Comparison of ENCODE assay signal across 28 cellular contexts in the genomic region with DNA sequence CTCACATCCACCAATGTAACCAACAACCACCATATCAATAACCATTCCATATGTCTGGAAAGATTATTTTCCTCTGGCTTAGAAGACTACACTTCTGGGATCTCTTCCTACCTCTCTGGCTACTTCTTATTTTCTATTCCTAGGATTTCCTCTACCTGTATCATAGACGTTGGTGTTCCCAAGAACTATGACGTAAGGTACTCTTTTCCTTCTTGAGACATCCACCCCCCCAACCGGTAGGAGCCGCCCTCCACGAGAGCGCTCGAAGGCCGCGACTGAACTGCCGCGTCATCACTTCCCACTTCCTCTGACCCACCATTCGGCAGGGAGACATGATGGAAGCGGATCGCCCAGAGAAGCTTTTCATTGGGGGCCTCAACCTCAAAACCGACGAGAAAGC. TPM values are rescaled to one million over a fixed set of nuclear protein-coding genes. Genes with fewer than 3 reads are reported as not detected.
A peak's percentile ranks its signal among the peaks of the same experiment; 100 is the strongest.
DNase-seq lines count a peak whose midpoint lies in the region; ATAC-seq, FAIRE-seq and TF ChIP-seq lines count a peak whose summit lies in the region.
"Had no signal": no experiment of that assay in that cellular context is flagged by ENCODE, and none has a peak within 500 bp of the region (broad histone marks: within the 10 kb centered on the region; RNA-seq: fewer than 3 reads in every experiment).

TSS of gene RBMXL3 (plus strand) at position 301 of the 400 bp plus-strand sequence. CDS start at position 333, 32 bp downstream.

- WGBS in A549 (ENCODE audit: missing lambda C conversion rate) = 87% methylated on average over 16 of the region's 16 CpGs
- whole genome bisulfite sequencing in IMR-90 (ENCODE audit: extremely low coverage in 2 of 2, insufficient read length in 1 of 2), 2 experiments = 95% methylated on average over 16 of the region's 16 CpGs; no CpG with 5 or more reads in 1 of the 2 experiments
- WGBS in K562 (ENCODE audit: insufficient coverage, low coverage, missing lambda C conversion rate) = 24% methylated on average over 13 of the region's 16 CpGs
- 93 to 99% methylated on average over 15 to 16 of the region's 16 CpGs for WGBS in tibial nerve, 2 donors

- BruUV-seq in IMR-90 (replicated peaks; lab: Mats Ljungman, UMichigan) (no TSS peak), K562 (replicated peaks; lab: Mats Ljungman, UMichigan) (no TSS peak)

- POLR2A ChIA-PET in A549 (lab: Yijun Ruan, JAX) = no interaction called here
- POLR2A ChIA-PET in IMR-90 (lab: Charles Lee; ENCODE audit: unreplicated experiment) = no interaction called here
- POLR2A ChIA-PET in K562 (lab: Yijun Ruan, JAX) = no interaction called here

- no peak within 1 kb of the TSS for H2BK5ac ChIP-seq in IMR-90 (ENCODE audit: low read depth, low read length, poor library complexity, severe bottlenecking)

- peak within 1 kb of the TSS; percentile 7 for H3K27ac Mint-ChIP-seq in progenitor cell of endocrine pancreas
- H3K27ac Mint-ChIP-seq: CD14-positive monocyte; CD4-positive, alpha-beta memory T cell; CD4-positive, CD25-positive, alpha-beta regulatory T cell; CD8-positive, alpha-beta memory T cell had no signal

- no peak for TF ChIP-seq RAD21 in A549 (conservative IDR thresholded peaks at IDR 0.05 in 1 of 2, IDR thresholded peaks at IDR 0.05 in 1 of 2)
- TF ChIP-seq RAD21 in IMR-90 (IDR thresholded peaks at IDR 0.05; ENCODE audit: low read length) = no peak
- no peak for TF ChIP-seq RAD21 in K562 (CRISPR knock-in tag; conservative IDR thresholded peaks at IDR 0.05 in 1 of 2, IDR thresholded peaks at IDR 0.05 in 1 of 2)

- H3K27ac ChIP-seq in A549 = no peak within 1 kb of the TSS
- H3K27ac ChIP-seq in IMR-90 (ENCODE audit: insufficient read depth, low read length) = no peak within 1 kb of the TSS
- no peak within 1 kb of the TSS for H3K27ac ChIP-seq in K562 (ENCODE audit: extremely low read depth, low read depth, low read length)
- H3K27ac ChIP-seq in tibial nerve = no peak within 1 kb of the TSS
- H3K27ac ChIP-seq in breast epithelium = no peak within 1 kb of the TSS
- H3K27ac ChIP-seq: 22Rv1, BLaER1 had no signal

- H3K4me2 ChIP-seq in A549 = no peak within 1 kb of the TSS
- no peak within 1 kb of the TSS for H3K4me2 ChIP-seq in IMR-90 (ENCODE audit: low read depth, low read length)
- H3K4me2 ChIP-seq in K562 (ENCODE audit: insufficient read depth, low read length) = no peak within 1 kb of the TSS
- H3K4me2 ChIP-seq: BLaER1 had no signal

- no peaks in the 10 kb centered on the region for H3K79me2 ChIP-seq in K562 (ENCODE audit: control insufficient read depth, insufficient read depth, low read length)

- TF ChIP-seq EP300 in A549 (IDR thresholded peaks at IDR 0.05) (no peak), K562 (IDR thresholded peaks at IDR 0.05; ENCODE audit: low read length) (no peak), tibial nerve (IDR thresholded peaks at IDR 0.05) (no peak)

- peaks cover 15% of the 10 kb centered on the region for H3K9me3 Mint-ChIP-seq in progenitor cell of endocrine pancreas (ENCODE audit: low read depth)

- FAIRE-seq in A549 (lab: Jason Lieb, UNC) (no peak), K562 (lab: Jason Lieb, UNC) (no peak)
- FAIRE-seq: G401.6, GM12891, GM19239 had no signal

- TF ChIP-seq CTCF in A549 (IDR thresholded peaks at IDR 0.05) (no peak), IMR-90 (conservative IDR thresholded peaks at IDR 0.05; ENCODE audit: low read depth, low read length) (no peak), K562 (IDR thresholded peaks at IDR 0.05 in 2 of 3, conservative IDR thresholded peaks at IDR 0.05 in 1 of 3; ENCODE audit: insufficient read depth in 2 of 3, low read depth in 1 of 3, low read length in 3 of 3) (no peak), progenitor cell of endocrine pancreas (IDR thresholded peaks at IDR 0.05; ENCODE audit: unreplicated experiment) (no peak), tibial nerve (IDR thresholded peaks at IDR 0.05) (no peak), breast epithelium (IDR thresholded peaks at IDR 0.05) (no peak)

- no peak within 1 kb of the TSS for H4K91ac ChIP-seq in IMR-90 (ENCODE audit: insufficient read depth, low read depth, low read length)

- peak within 1 kb of the TSS; percentile 13 for H2AK9ac ChIP-seq in IMR-90 (replicated peaks; ENCODE audit: low read depth, low read length, poor library complexity)

- no peak within 1 kb of the TSS for H2BK120ac ChIP-seq in IMR-90 (ENCODE audit: low read depth, low read length)

- no peak within 1 kb of the TSS for H2BK20ac ChIP-seq in IMR-90 (ENCODE audit: low read depth, low read length)

- no peak within 1 kb of the TSS for H4K5ac ChIP-seq in IMR-90 (ENCODE audit: low read depth, low read length)

- H3K4me1 Mint-ChIP-seq in progenitor cell of endocrine pancreas (ENCODE audit: low read depth) = peaks cover 5% of the 10 kb centered on the region
- H3K4me1 Mint-ChIP-seq: CD14-positive monocyte; CD4-positive, alpha-beta memory T cell; CD8-positive, alpha-beta memory T cell had no signal

- TF ChIP-seq POLR2A in A549 (IDR thresholded peaks at IDR 0.05; ENCODE audit: low read length) = no peak
- no peak for TF ChIP-seq POLR2A in IMR-90 (IDR thresholded peaks at IDR 0.05; ENCODE audit: low read depth, low read length)
- no peak for TF ChIP-seq POLR2A in K562 (conservative IDR thresholded peaks at IDR 0.05)
- no peak for TF ChIP-seq POLR2A in tibial nerve (IDR thresholded peaks at IDR 0.05)
- no peak for TF ChIP-seq POLR2A in breast epithelium (IDR thresholded peaks at IDR 0.05)

- H2BK15ac ChIP-seq in IMR-90 (ENCODE audit: low read depth, low read length) = no peak within 1 kb of the TSS

- in situ Hi-C loops in IMR-90 (cut with MboI; ENCODE audit: low sequenced_read_pairs) = no loop called here
- in situ Hi-C loops in K562 (cut with MboI) = no loop called here

- no peak within 1 kb of the TSS for H3K9ac ChIP-seq in IMR-90 (ENCODE audit: low read depth, low read length)
- no peak within 1 kb of the TSS for H3K9ac ChIP-seq in K562 (ENCODE audit: insufficient read depth in 1 of 2, low read depth in 2 of 2, low read length in 2 of 2)
- H3K9ac ChIP-seq: BLaER1 had no signal

- no peak within 1 kb of the TSS for H3K23ac ChIP-seq in IMR-90 (ENCODE audit: low read depth, low read length)

- H3K79me1 ChIP-seq in IMR-90 (ENCODE audit: low read depth in 1 of 2, low read length in 2 of 2) = peaks cover 3 to 4% of the 10 kb centered on the region in 2 experiments; a peak in 3 of 4 replicates

- intact Hi-C loops in IMR-90 (cut with micrococcal nuclease) (no loop called here), K562 (cut with micrococcal nuclease) (no loop called here), left colon (cut with DNase I, micrococcal nuclease) (no loop called here), breast epithelium (cut with DNase I; ENCODE audit: low total_unique reads) (no loop called here)

- H2AFZ ChIP-seq in IMR-90 (replicated peaks; ENCODE audit: low read length, poor library complexity) (no peak within 1 kb of the TSS), K562 (ENCODE audit: low read depth, low read length) (no peak within 1 kb of the TSS)

- CTCF ChIA-PET in A549 (lab: Yijun Ruan, JAX) = no interaction called here
- CTCF ChIA-PET in IMR-90 (lab: Yijun Ruan, JAX) = no interaction called here
- CTCF ChIA-PET in K562 (lab: Yijun Ruan, JAX; ENCODE audit: low intra/inter-chr PET ratio) = no interaction called here

- ATAC-seq in A549 (no peak), IMR-90 (ENCODE audit: low read depth) (no peak), K562 (no peak), left colon (no peak)

- H3K4ac ChIP-seq in IMR-90 (ENCODE audit: low read depth, low read length) = no peak within 1 kb of the TSS

- H3K14ac ChIP-seq in IMR-90 (replicated peaks; ENCODE audit: low read depth, low read length) = no peak within 1 kb of the TSS

- dilution Hi-C loops in IMR-90 (cut with HindIII; ENCODE audit: low sequenced_read_pairs, unreplicated experiment) = no loop called here

- H3K9me1 ChIP-seq in IMR-90 (ENCODE audit: insufficient read depth, low read length) = no peaks in the 10 kb centered on the region
- H3K9me1 ChIP-seq in K562 (ENCODE audit: control insufficient read depth, insufficient read depth, low read length) = no peaks in the 10 kb centered on the region

- no peak for DNase-seq in A549 (ENCODE audit: low read depth in 1 of 2, low spot score in 1 of 2)
- no peak for DNase-seq in IMR-90
- DNase-seq in K562 (ENCODE audit: extremely low read depth in 1 of 4, low spot score in 3 of 4) = peak in 1 of 4 experiments; percentile 4
- DNase-seq in progenitor cell of endocrine pancreas (ENCODE audit: low spot score, unreplicated experiment) = no peak
- DNase-seq in NCI-H774 (lab: John Stamatoyannopoulos, UW) = no peak
- no peak for DNase-seq in left colon
- DNase-seq in tibial nerve (ENCODE audit: low spot score in 2 of 2) = no peak
- no peak for DNase-seq in breast epithelium (ENCODE audit: low spot score in 2 of 2)
- DNase-seq: ACHN; BE2C; C1 segment of cervical spinal cord; CD4-positive, alpha-beta memory T cell; CD4-positive, CD25-positive, alpha-beta regulatory T cell; CD8-positive, alpha-beta memory T cell; COR-L47; DMS 273 treated with DMSO at 0.1 percent for 48 hours; DMS153; DMS79 treated with DMSO at 0.1 percent for 48 hours; GF-D8 had no signal

- H3K36me3 Mint-ChIP-seq in progenitor cell of endocrine pancreas (ENCODE audit: insufficient read depth) = peaks cover 25% of the 10 kb centered on the region
- H3K36me3 Mint-ChIP-seq: CD14-positive monocyte; CD4-positive, alpha-beta memory T cell; CD4-positive, CD25-positive, alpha-beta regulatory T cell; CD8-positive, alpha-beta memory T cell had no signal

- no peak within 1 kb of the TSS for H4K8ac ChIP-seq in IMR-90 (ENCODE audit: low read depth in 2 of 2, low read length in 2 of 2)

- no peaks in the 10 kb centered on the region; the same call in 1 of the 2 replicates for H3K36me3 ChIP-seq in IMR-90 (ENCODE audit: control insufficient read depth, insufficient read depth, low read length)
- no peaks in the 10 kb centered on the region for H3K36me3 ChIP-seq in K562 (ENCODE audit: control insufficient read depth, insufficient read depth, low read length)
- no peaks in the 10 kb centered on the region for H3K36me3 ChIP-seq in tibial nerve
- no peaks in the 10 kb centered on the region for H3K36me3 ChIP-seq in breast epithelium
- H3K36me3 ChIP-seq: BE2C, BLaER1 had no signal

- no peak within 1 kb of the TSS for H3K4me3 Mint-ChIP-seq in progenitor cell of endocrine pancreas (ENCODE audit: low read depth)
- H3K4me3 Mint-ChIP-seq: CD14-positive monocyte; CD4-positive, CD25-positive, alpha-beta regulatory T cell; CD8-positive, alpha-beta memory T cell had no signal

- H3K4me1 ChIP-seq in A549 = no peaks in the 10 kb centered on the region
- H3K4me1 ChIP-seq in IMR-90 (ENCODE audit: control insufficient read depth, insufficient read depth, low read length) = no peaks in the 10 kb centered on the region
- no peaks in the 10 kb centered on the region for H3K4me1 ChIP-seq in K562 (replicated peaks in 1 of 2; ENCODE audit: control insufficient read depth in 2 of 2, insufficient read depth in 2 of 2, low read length in 2 of 2)
- no peaks in the 10 kb centered on the region for H3K4me1 ChIP-seq in tibial nerve
- H3K4me1 ChIP-seq in breast epithelium = no peaks in the 10 kb centered on the region
- H3K4me1 ChIP-seq: BE2C, BLaER1 had no signal

- H3K56ac ChIP-seq in IMR-90 (ENCODE audit: extremely low read depth, insufficient read depth, low read length) = no peak within 1 kb of the TSS

- H3K27me3 ChIP-seq in IMR-90 (ENCODE audit: control insufficient read depth, insufficient read depth, low read length) (no peaks in the 10 kb centered on the region), K562 (ENCODE audit: control insufficient read depth in 2 of 2, insufficient read depth in 2 of 2, low read length in 2 of 2) (no peaks in the 10 kb centered on the region), tibial nerve (peaks cover 0 to 4% of the 10 kb centered on the region in 2 donors), breast epithelium (peaks cover 0 to 5% of the 10 kb centered on the region in 2 donors)
- H3K27me3 ChIP-seq: BE2C had no signal

- H3K4me3 ChIP-seq in A549 (no peak within 1 kb of the TSS), IMR-90 (ENCODE audit: insufficient read depth, low read depth, low read length) (no peak within 1 kb of the TSS), K562 (no peak within 1 kb of the TSS), tibial nerve (no peak within 1 kb of the TSS), breast epithelium (no peak within 1 kb of the TSS)
- H3K4me3 ChIP-seq: BLaER1 had no signal

- H3K27me3 Mint-ChIP-seq in progenitor cell of endocrine pancreas = no peaks in the 10 kb centered on the region
- H3K27me3 Mint-ChIP-seq: CD4-positive, alpha-beta memory T cell; CD4-positive, CD25-positive, alpha-beta regulatory T cell; CD8-positive, alpha-beta memory T cell had no signal

- H4K20me1 ChIP-seq in IMR-90 (ENCODE audit: insufficient read depth, low read length) = no peaks in the 10 kb centered on the region; the same call in 1 of the 2 replicates
- no peaks in the 10 kb centered on the region for H4K20me1 ChIP-seq in K562 (replicated peaks; ENCODE audit: control insufficient read depth, insufficient read depth, low read length)
- H4K20me1 ChIP-seq: BLaER1 had no signal

- no peaks in the 10 kb centered on the region for H3K9me3 ChIP-seq in A549
- peaks cover 14% of the 10 kb centered on the region; the same call in 1 of the 2 replicates for H3K9me3 ChIP-seq in IMR-90 (ENCODE audit: control insufficient read depth, insufficient read depth, low read length)
- no peaks in the 10 kb centered on the region for H3K9me3 ChIP-seq in K562 (replicated peaks; ENCODE audit: control insufficient read depth, insufficient read depth, low read depth, low read length)
- H3K9me3 ChIP-seq in tibial nerve = no peaks in the 10 kb centered on the region
- peaks cover 0 to 11% of the 10 kb centered on the region in 2 donors for H3K9me3 ChIP-seq in breast epithelium
- H3K9me3 ChIP-seq: BE2C had no signal

- no peak within 1 kb of the TSS for H2AK5ac ChIP-seq in IMR-90 (ENCODE audit: low read depth, low read length)

- H3K18ac ChIP-seq in IMR-90 (ENCODE audit: low read depth, low read length) = no peak within 1 kb of the TSS

RNA-seq across cellular contexts. Expression of gene RBMXL3, which starts in this region (rescaled TPM):
- polyA plus RNA-seq in A549 (2011; rRNA removed) = not detected in 2 replicates
- not detected in 2 replicates for polyA plus RNA-seq in A549 (2012; cell fraction: cytosol; rRNA removed)
- polyA plus RNA-seq in A549 (2012; cell fraction: nucleus; rRNA removed) = not detected in 2 replicates
- polyA plus RNA-seq in A549 (2017; fragmentation: RNase III; extraction: RNeasy Plus Mini Kit Qiagen cat#74134 plus additional on column Dnase treatment) = not detected in 3 replicates
- not detected in 2 replicates for polyA minus RNA-seq in A549 (2011; rRNA and poly(A)+ RNA removed)
- not detected in 2 replicates for total RNA-seq in IMR-90 (2012; rRNA removed)
- not detected in 2 replicates for polyA plus RNA-seq in IMR-90 (2012; rRNA removed)
- not detected in 2 replicates for polyA plus RNA-seq in IMR-90 (2012; cell fraction: cytosol; rRNA removed)
- polyA plus RNA-seq in IMR-90 (2012; cell fraction: nucleus; rRNA removed; ENCODE audit: low replicate concordance) = not detected in 2 replicates
- 0.07 TPM in 1 of 2 replicates, not detected in the other for total RNA-seq in K562 (2011; cell fraction: chromatin; rRNA removed; ENCODE audit: low replicate concordance)
- total RNA-seq in K562 (2011; cell fraction: nucleolus; rRNA removed) = 0.17 TPM in 1 of 2 replicates, not detected in the other
- 0.07 TPM in 1 of 2 replicates, not detected in the other for total RNA-seq in K562 (2011; cell fraction: nucleoplasm; rRNA removed)
- total RNA-seq in K562 (2014; rRNA removed) = not detected in 2 replicates
- not detected in 2 replicates for total RNA-seq in K562 (2014; rRNA removed; fragmentation: Illumina TruSeq; extraction: Trizol)
- 0.04 TPM in 1 of 2 replicates, not detected in the other for total RNA-seq in K562 (2015; rRNA removed; fragmentation: Illumina TruSeq; extraction: Trizol)
- total RNA-seq in K562 (2021) = 0.29 and 0.31 TPM in 2 replicates
- not detected in 2 replicates for polyA plus RNA-seq in K562 (2011; rRNA removed)
- 0.01 TPM in 1 of 2 replicates, not detected in the other for polyA plus RNA-seq in K562 (2011; cell fraction: cytosol; rRNA removed)
- not detected in 2 replicates for polyA plus RNA-seq in K562 (2011; cell fraction: nucleus; rRNA removed)
- 0.14 and 0.93 TPM in 2 replicates for polyA plus RNA-seq in K562 (2012)
- polyA plus RNA-seq in K562 (2014; fragmentation: Illumina TruSeq; extraction: Trizol) = 0.03 and 0.22 TPM in 2 replicates
- polyA plus RNA-seq in K562 (2014; fragmentation: Nextera tagmentation; extraction: Ambion mirVana) = not detected
- not detected in 2 replicates for polyA plus RNA-seq in K562 (2014; rRNA removed)
- polyA minus RNA-seq in K562 (2011; rRNA and poly(A)+ RNA removed) = not detected in 2 replicates
- polyA minus RNA-seq in K562 (2011; cell fraction: cytosol; rRNA and poly(A)+ RNA removed) = not detected in 2 replicates
- polyA minus RNA-seq in K562 (2011; cell fraction: nucleus; rRNA and poly(A)+ RNA removed) = not detected in 2 replicates
- total RNA-seq in progenitor cell of endocrine pancreas = not detected in 2 replicates
- total RNA-seq in left colon = not detected
- not detected for total RNA-seq in tibial nerve
- total RNA-seq in breast epithelium = not detected
- total RNA-seq: A172; A673; CD4-positive, alpha-beta memory T cell; CD4-positive, CD25-positive, alpha-beta regulatory T cell; CD8-positive, alpha-beta memory T cell had no signal
- polyA plus RNA-seq: AG04450; CD14-positive monocyte; CD4-positive, alpha-beta memory T cell; CD4-positive, CD25-positive, alpha-beta regulatory T cell; CD8-positive, alpha-beta memory T cell had no signal

Comparison
In these comparisons a context has a peak if more than half of its experiments do, and no peak if none do; other contexts are left out.
1. Of the 35 proteins assayed by ChIP-seq in both K562 and A549: peak only in K562: none; only in A549: MAFK; in both: none; in neither: 34.